In the genomic region with DNA sequence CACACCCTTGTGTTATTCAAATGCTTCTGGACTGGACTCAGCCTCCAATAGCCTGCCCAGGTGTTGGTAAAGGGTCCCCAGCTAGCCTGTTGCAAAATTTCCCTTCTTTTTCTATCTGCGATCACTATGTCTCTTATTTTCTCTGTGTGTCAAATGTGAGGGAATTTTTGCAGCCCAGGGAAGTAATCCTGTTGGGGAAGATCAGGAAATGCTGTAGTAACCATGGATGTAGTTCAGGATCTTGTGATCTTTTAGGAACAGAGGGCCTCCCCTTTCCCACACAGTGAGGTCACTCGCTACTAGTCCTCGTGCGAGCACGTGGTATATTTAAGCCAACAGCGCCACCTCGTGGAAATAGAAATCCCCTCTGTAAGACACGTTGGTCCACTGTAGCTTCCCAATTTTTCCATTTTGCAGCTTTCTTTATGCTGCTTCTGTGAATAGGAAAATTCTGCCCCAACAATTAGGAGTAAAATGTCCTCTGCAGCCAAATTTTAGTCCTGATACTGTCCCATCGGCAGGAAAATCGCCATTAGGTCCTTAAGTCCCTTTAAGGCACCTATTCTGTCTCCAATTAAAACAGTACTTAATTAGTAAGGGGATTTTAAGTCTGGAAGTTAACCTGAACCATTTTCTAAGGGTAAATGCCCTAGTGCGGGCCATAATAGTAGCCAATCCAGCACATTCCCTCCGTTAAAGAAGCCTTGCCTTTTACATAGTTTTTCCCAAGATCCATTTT, we compare ENCODE assay signal across 1 cellular context.
TF ChIP-seq lines count a peak whose summit lies in the region.

No MANE protein-coding gene starts in this region.

TF ChIP-seq in K562, 482 proteins besides CTCF, POLR2A, EP300 and RAD21 (continued from another document and continues in another):
- TF ChIP-seq, protein P1, sequence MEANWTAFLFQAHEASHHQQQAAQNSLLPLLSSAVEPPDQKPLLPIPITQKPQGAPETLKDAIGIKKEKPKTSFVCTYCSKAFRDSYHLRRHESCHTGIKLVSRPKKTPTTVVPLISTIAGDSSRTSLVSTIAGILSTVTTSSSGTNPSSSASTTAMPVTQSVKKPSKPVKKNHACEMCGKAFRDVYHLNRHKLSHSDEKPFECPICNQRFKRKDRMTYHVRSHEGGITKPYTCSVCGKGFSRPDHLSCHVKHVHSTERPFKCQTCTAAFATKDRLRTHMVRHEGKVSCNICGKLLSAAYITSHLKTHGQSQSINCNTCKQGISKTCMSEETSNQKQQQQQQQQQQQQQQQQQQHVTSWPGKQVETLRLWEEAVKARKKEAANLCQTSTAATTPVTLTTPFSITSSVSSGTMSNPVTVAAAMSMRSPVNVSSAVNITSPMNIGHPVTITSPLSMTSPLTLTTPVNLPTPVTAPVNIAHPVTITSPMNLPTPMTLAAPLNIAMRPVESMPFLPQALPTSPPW (CRISPR knock-in tag; IDR thresholded peaks at IDR 0.05) = peak; percentile 24; the same call in 1 of the 2 replicates
- TF ChIP-seq XRCC3 (IDR thresholded peaks at IDR 0.05) (no peak), ZNF133 (CRISPR knock-in tag; IDR thresholded peaks at IDR 0.05) (no peak), CREB1 (IDR thresholded peaks at IDR 0.05) (no peak), CREB1 (CRISPR knock-in tag; IDR thresholded peaks at IDR 0.05) (no peak), RBFOX2 (IDR thresholded peaks at IDR 0.05; ENCODE audit: low read depth, low read length) (no peak), HSF4 (CRISPR knock-in tag; IDR thresholded peaks at IDR 0.05; ENCODE audit: borderline replicate concordance) (no peak), MAZ (CRISPR knock-in tag; conservative IDR thresholded peaks at IDR 0.05 in 1 of 2, IDR thresholded peaks at IDR 0.05 in 1 of 2) (peak in 1 of 2 experiments; percentile 56; a peak in 2 of 4 replicates), ATF1 (CRISPR knock-in tag; IDR thresholded peaks at IDR 0.05) (no peak), ATF1 (tag; IDR thresholded peaks at IDR 0.05) (peak; percentile 83), FOXP1 (CRISPR knock-in tag; IDR thresholded peaks at IDR 0.05) (peak; percentile 83), JUN (IDR thresholded peaks at IDR 0.05; ENCODE audit: borderline replicate concordance, low read depth, low read length) (peak; percentile 81), JUN (CRISPR knock-in tag; IDR thresholded peaks at IDR 0.05; ENCODE audit: borderline replicate concordance) (peak; percentile 87; the same call in 1 of the 2 replicates), RBM22 (IDR thresholded peaks at IDR 0.05; ENCODE audit: low read depth, low read length, poor library complexity, severe bottlenecking) (no peak), ZNF124 (CRISPR knock-in tag; IDR thresholded peaks at IDR 0.05) (no peak), NFE2L1 (tag; IDR thresholded peaks at IDR 0.05; ENCODE audit: borderline replicate concordance, low read depth) (no peak), BRF1 (IDR thresholded peaks at IDR 0.05; ENCODE audit: borderline replicate concordance, extremely low read depth, insufficient read length) (no peak), MBD2 (IDR thresholded peaks at IDR 0.05; ENCODE audit: borderline replicate concordance, low read depth) (no peak), POU5F1 (IDR thresholded peaks at IDR 0.05; ENCODE audit: borderline replicate concordance, low read depth, low read length, partially characterized antibody) (no peak), MTA3 (IDR thresholded peaks at IDR 0.05; ENCODE audit: borderline replicate concordance) (0 out of 2 replicates have a peak, but pooled peaks have one; percentile 32), ZNF263 (CRISPR knock-in tag; IDR thresholded peaks at IDR 0.05; ENCODE audit: borderline replicate concordance) (peak; percentile 49; the same call in 1 of the 2 replicates), SP2 (IDR thresholded peaks at IDR 0.05; ENCODE audit: extremely low read depth, low read depth, low read length, poor library complexity, severe bottlenecking) (no peak), JUND (IDR thresholded peaks at IDR 0.05; ENCODE audit: borderline replicate concordance, low read depth, low read length) (peak; percentile 89), JUND (tag; IDR thresholded peaks at IDR 0.05; ENCODE audit: borderline replicate concordance, low read depth, low read length) (peak; percentile 92; the same call in 2 of the 3 replicates), BHLHE40 (IDR thresholded peaks at IDR 0.05; ENCODE audit: low read length) (peak; percentile 80), SMC3 (conservative IDR thresholded peaks at IDR 0.05; ENCODE audit: insufficient read depth, low read depth, low read length) (peak; percentile 87), KAT8 (IDR thresholded peaks at IDR 0.05; ENCODE audit: low read depth) (no peak), TAF9B (IDR thresholded peaks at IDR 0.05; ENCODE audit: partially characterized antibody) (no peak), HNRNPUL1 (IDR thresholded peaks at IDR 0.05; ENCODE audit: low read length) (no peak), ZNF431 (CRISPR knock-in tag; IDR thresholded peaks at IDR 0.05) (0 out of 2 replicates have a peak, but pooled peaks have one; percentile 33), L3MBTL2 (IDR thresholded peaks at IDR 0.05) (peak; percentile 89), MIER1 (IDR thresholded peaks at IDR 0.05; ENCODE audit: low read depth) (no peak)
- TF ChIP-seq, protein P2, sequence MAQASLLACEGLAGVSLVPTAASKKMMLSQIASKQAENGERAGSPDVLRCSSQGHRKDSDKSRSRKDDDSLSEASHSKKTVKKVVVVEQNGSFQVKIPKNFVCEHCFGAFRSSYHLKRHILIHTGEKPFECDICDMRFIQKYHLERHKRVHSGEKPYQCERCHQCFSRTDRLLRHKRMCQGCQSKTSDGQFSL (CRISPR knock-in tag; IDR thresholded peaks at IDR 0.05) = 0 out of 2 replicates have a peak, but pooled peaks have one; percentile 33
- TF ChIP-seq, protein P2 (tag; IDR thresholded peaks at IDR 0.05) = 0 out of 4 replicates have a peak, but pooled peaks of 1 of the 2 experiments have one; percentile 12
- TF ChIP-seq, protein P3, sequence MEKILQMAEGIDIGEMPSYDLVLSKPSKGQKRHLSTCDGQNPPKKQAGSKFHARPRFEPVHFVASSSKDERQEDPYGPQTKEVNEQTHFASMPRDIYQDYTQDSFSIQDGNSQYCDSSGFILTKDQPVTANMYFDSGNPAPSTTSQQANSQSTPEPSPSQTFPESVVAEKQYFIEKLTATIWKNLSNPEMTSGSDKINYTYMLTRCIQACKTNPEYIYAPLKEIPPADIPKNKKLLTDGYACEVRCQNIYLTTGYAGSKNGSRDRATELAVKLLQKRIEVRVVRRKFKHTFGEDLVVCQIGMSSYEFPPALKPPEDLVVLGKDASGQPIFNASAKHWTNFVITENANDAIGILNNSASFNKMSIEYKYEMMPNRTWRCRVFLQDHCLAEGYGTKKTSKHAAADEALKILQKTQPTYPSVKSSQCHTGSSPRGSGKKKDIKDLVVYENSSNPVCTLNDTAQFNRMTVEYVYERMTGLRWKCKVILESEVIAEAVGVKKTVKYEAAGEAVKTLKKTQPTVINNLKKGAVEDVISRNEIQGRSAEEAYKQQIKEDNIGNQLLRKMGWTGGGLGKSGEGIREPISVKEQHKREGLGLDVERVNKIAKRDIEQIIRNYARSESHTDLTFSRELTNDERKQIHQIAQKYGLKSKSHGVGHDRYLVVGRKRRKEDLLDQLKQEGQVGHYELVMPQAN (IDR thresholded peaks at IDR 0.05; ENCODE audit: borderline replicate concordance) = peak; percentile 28; the same call in 1 of the 2 replicates
- TF ChIP-seq, protein P4, sequence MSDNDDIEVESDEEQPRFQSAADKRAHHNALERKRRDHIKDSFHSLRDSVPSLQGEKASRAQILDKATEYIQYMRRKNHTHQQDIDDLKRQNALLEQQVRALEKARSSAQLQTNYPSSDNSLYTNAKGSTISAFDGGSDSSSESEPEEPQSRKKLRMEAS (CRISPR knock-in tag; IDR thresholded peaks at IDR 0.05) = peak; percentile 98
- TF ChIP-seq, protein P5, sequence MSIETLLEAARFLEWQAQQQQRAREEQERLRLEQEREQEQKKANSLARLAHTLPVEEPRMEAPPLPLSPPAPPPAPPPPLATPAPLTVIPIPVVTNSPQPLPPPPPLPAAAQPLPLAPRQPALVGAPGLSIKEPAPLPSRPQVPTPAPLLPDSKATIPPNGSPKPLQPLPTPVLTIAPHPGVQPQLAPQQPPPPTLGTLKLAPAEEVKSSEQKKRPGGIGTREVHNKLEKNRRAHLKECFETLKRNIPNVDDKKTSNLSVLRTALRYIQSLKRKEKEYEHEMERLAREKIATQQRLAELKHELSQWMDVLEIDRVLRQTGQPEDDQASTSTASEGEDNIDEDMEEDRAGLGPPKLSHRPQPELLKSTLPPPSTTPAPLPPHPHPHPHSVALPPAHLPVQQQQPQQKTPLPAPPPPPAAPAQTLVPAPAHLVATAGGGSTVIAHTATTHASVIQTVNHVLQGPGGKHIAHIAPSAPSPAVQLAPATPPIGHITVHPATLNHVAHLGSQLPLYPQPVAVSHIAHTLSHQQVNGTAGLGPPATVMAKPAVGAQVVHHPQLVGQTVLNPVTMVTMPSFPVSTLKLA (conservative IDR thresholded peaks at IDR 0.05) = peak; percentile 94
- TF ChIP-seq, protein P6, sequence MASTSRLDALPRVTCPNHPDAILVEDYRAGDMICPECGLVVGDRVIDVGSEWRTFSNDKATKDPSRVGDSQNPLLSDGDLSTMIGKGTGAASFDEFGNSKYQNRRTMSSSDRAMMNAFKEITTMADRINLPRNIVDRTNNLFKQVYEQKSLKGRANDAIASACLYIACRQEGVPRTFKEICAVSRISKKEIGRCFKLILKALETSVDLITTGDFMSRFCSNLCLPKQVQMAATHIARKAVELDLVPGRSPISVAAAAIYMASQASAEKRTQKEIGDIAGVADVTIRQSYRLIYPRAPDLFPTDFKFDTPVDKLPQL (IDR thresholded peaks at IDR 0.05; ENCODE audit: extremely low read depth, insufficient read length) = no peak
- TF ChIP-seq, protein P7, sequence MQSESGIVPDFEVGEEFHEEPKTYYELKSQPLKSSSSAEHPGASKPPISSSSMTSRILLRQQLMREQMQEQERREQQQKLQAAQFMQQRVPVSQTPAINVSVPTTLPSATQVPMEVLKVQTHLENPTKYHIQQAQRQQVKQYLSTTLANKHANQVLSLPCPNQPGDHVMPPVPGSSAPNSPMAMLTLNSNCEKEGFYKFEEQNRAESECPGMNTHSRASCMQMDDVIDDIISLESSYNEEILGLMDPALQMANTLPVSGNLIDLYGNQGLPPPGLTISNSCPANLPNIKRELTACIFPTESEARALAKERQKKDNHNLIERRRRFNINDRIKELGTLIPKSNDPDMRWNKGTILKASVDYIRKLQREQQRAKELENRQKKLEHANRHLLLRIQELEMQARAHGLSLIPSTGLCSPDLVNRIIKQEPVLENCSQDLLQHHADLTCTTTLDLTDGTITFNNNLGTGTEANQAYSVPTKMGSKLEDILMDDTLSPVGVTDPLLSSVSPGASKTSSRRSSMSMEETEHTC (IDR thresholded peaks at IDR 0.05) = peak; percentile 80
- TF ChIP-seq, protein P8, sequence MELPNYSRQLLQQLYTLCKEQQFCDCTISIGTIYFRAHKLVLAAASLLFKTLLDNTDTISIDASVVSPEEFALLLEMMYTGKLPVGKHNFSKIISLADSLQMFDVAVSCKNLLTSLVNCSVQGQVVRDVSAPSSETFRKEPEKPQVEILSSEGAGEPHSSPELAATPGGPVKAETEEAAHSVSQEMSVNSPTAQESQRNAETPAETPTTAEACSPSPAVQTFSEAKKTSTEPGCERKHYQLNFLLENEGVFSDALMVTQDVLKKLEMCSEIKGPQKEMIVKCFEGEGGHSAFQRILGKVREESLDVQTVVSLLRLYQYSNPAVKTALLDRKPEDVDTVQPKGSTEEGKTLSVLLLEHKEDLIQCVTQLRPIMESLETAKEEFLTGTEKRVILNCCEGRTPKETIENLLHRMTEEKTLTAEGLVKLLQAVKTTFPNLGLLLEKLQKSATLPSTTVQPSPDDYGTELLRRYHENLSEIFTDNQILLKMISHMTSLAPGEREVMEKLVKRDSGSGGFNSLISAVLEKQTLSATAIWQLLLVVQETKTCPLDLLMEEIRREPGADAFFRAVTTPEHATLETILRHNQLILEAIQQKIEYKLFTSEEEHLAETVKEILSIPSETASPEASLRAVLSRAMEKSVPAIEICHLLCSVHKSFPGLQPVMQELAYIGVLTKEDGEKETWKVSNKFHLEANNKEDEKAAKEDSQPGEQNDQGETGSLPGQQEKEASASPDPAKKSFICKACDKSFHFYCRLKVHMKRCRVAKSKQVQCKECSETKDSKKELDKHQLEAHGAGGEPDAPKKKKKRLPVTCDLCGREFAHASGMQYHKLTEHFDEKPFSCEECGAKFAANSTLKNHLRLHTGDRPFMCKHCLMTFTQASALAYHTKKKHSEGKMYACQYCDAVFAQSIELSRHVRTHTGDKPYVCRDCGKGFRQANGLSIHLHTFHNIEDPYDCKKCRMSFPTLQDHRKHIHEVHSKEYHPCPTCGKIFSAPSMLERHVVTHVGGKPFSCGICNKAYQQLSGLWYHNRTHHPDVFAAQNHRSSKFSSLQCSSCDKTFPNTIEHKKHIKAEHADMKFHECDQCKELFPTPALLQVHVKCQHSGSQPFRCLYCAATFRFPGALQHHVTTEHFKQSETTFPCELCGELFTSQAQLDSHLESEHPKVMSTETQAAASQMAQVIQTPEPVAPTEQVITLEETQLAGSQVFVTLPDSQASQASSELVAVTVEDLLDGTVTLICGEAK (IDR thresholded peaks at IDR 0.05) = no peak
- TF ChIP-seq, protein P8 (CRISPR knock-in tag; IDR thresholded peaks at IDR 0.05) = no peak
